In genomic region chr2:61536723-61537581, GRCh38 we compare ENCODE assay signal across 1 cellular context.
TF ChIP-seq lines count a peak whose summit lies in the region.

No MANE protein-coding gene starts in this region.

TF ChIP-seq in HepG2, 621 proteins besides CTCF, POLR2A, EP300 and RAD21 (continued from another document and continues in another):
- TF ChIP-seq ZNF274 (CRISPR knock-in tag; IDR thresholded peaks at IDR 0.05), result no peak; the same call in 1 of the 2 replicates
- peak; percentile 40; the same call in 1 of the 2 replicates for TF ChIP-seq ZNF430 (CRISPR knock-in tag; IDR thresholded peaks at IDR 0.05)
- TF ChIP-seq MIXL1 (CRISPR knock-in tag; IDR thresholded peaks at IDR 0.05), result peak; percentile 9; the same call in 1 of the 2 replicates
- 0 out of 2 replicates have a peak, but pooled peaks have one; percentile 24 for TF ChIP-seq ZKSCAN8 (CRISPR knock-in tag; IDR thresholded peaks at IDR 0.05; ENCODE audit: borderline replicate concordance)
- TF ChIP-seq ATF6 (CRISPR knock-in tag; conservative IDR thresholded peaks at IDR 0.05), result no peak; the same call in 1 of the 2 replicates
- TF ChIP-seq REST (IDR thresholded peaks at IDR 0.05; ENCODE audit: borderline replicate concordance in 1 of 2, low read depth in 1 of 2, low read length in 2 of 2), result peak in 1 of 2 experiments; percentile 60; a peak in 1 of 4 replicates
- no peak for TF ChIP-seq TRIM24 (CRISPR knock-in tag; IDR thresholded peaks at IDR 0.05)
- no peak for TF ChIP-seq THAP7 (CRISPR knock-in tag; IDR thresholded peaks at IDR 0.05)
- no peak for TF ChIP-seq CHCHD3 (CRISPR knock-in tag; IDR thresholded peaks at IDR 0.05)
- no peak for TF ChIP-seq SAFB2 (CRISPR knock-in tag; IDR thresholded peaks at IDR 0.05; ENCODE audit: borderline replicate concordance, low read depth)
- TF ChIP-seq ZNF205 (CRISPR knock-in tag; IDR thresholded peaks at IDR 0.05), result 0 out of 2 replicates have a peak, but pooled peaks have one; percentile 46
- no peak for TF ChIP-seq ZNF264 (CRISPR knock-in tag; IDR thresholded peaks at IDR 0.05)
- no peak for TF ChIP-seq NPAS2 (CRISPR knock-in tag; IDR thresholded peaks at IDR 0.05; ENCODE audit: borderline replicate concordance)
- TF ChIP-seq NFE2 (CRISPR knock-in tag; IDR thresholded peaks at IDR 0.05), result no peak
- no peak for TF ChIP-seq ZMYM2 (CRISPR knock-in tag; IDR thresholded peaks at IDR 0.05)
- TF ChIP-seq ELK4 (CRISPR knock-in tag; IDR thresholded peaks at IDR 0.05; ENCODE audit: borderline replicate concordance), result no peak
- no peak for TF ChIP-seq HNRNPK (IDR thresholded peaks at IDR 0.05; ENCODE audit: low read depth, low read length, poor library complexity, severe bottlenecking)
- TF ChIP-seq NAIF1 (CRISPR knock-in tag; IDR thresholded peaks at IDR 0.05; ENCODE audit: borderline replicate concordance), result no peak; the same call in 1 of the 2 replicates
- TF ChIP-seq ATRX (CRISPR knock-in tag; IDR thresholded peaks at IDR 0.05; ENCODE audit: borderline replicate concordance), result no peak
- no peak for TF ChIP-seq IKZF4 (CRISPR knock-in tag; IDR thresholded peaks at IDR 0.05; ENCODE audit: borderline replicate concordance, low read depth, not compliant biosample characterization)
- TF ChIP-seq RXRA (CRISPR knock-in tag; IDR thresholded peaks at IDR 0.05), result peak; percentile 77; the same call in 1 of the 2 replicates
- TF ChIP-seq NFE2L2 (IDR thresholded peaks at IDR 0.05; ENCODE audit: low read length), result no peak
- no peak; the same call in 1 of the 2 replicates for TF ChIP-seq NR2C2 (CRISPR knock-in tag; IDR thresholded peaks at IDR 0.05; ENCODE audit: borderline replicate concordance)
- no peak for TF ChIP-seq KDM2A (CRISPR knock-in tag; IDR thresholded peaks at IDR 0.05; ENCODE audit: borderline replicate concordance, low read depth)
- TF ChIP-seq ISL2 (CRISPR knock-in tag; IDR thresholded peaks at IDR 0.05), result no peak
- TF ChIP-seq ELF1 (CRISPR knock-in tag; IDR thresholded peaks at IDR 0.05), result peak; percentile 41; the same call in 1 of the 2 replicates
- peak; percentile 65; the same call in 1 of the 2 replicates for TF ChIP-seq ZFP91 (CRISPR knock-in tag; IDR thresholded peaks at IDR 0.05; ENCODE audit: borderline replicate concordance)
- 0 out of 2 replicates have a peak, but pooled peaks have one; percentile 12 for TF ChIP-seq ZNF138 (CRISPR knock-in tag; IDR thresholded peaks at IDR 0.05; ENCODE audit: low read depth)
- TF ChIP-seq ARID3A (IDR thresholded peaks at IDR 0.05; ENCODE audit: low read depth, low read length), result no peak
- TF ChIP-seq RBFOX2 (IDR thresholded peaks at IDR 0.05; ENCODE audit: low read depth, low read length), result no peak
- TF ChIP-seq HOXA5 (CRISPR knock-in tag; IDR thresholded peaks at IDR 0.05), result 0 out of 2 replicates have a peak, but pooled peaks have one; percentile 19
- peak; percentile 54; the same call in 1 of the 2 replicates for TF ChIP-seq ZNF749 (CRISPR knock-in tag; IDR thresholded peaks at IDR 0.05; ENCODE audit: borderline replicate concordance)
- TF ChIP-seq RBAK (CRISPR knock-in tag; IDR thresholded peaks at IDR 0.05), result no peak
- no peak for TF ChIP-seq ETV6 (CRISPR knock-in tag; conservative IDR thresholded peaks at IDR 0.05)
- TF ChIP-seq ZNF558 (CRISPR knock-in tag; IDR thresholded peaks at IDR 0.05; ENCODE audit: borderline replicate concordance), result no peak
- no peak; the same call in 1 of the 2 replicates for TF ChIP-seq POLR2AphosphoS2 (IDR thresholded peaks at IDR 0.05; ENCODE audit: low read depth, low read length)
- peak; percentile 43 for TF ChIP-seq ZNF883 (CRISPR knock-in tag; IDR thresholded peaks at IDR 0.05; ENCODE audit: not compliant biosample characterization)
- TF ChIP-seq SCMH1 (CRISPR knock-in tag; IDR thresholded peaks at IDR 0.05; ENCODE audit: borderline replicate concordance), result no peak
- peak; percentile 81; the same call in 1 of the 2 replicates for TF ChIP-seq ARNT2 (CRISPR knock-in tag; IDR thresholded peaks at IDR 0.05; ENCODE audit: low read depth)
- TF ChIP-seq NR1H2 (CRISPR knock-in tag; IDR thresholded peaks at IDR 0.05; ENCODE audit: borderline replicate concordance, low read depth), result no peak
- no peak for TF ChIP-seq PREB (CRISPR knock-in tag; IDR thresholded peaks at IDR 0.05)
- no peak for TF ChIP-seq ATF4 (CRISPR knock-in tag; IDR thresholded peaks at IDR 0.05)
- TF ChIP-seq SOX6 (IDR thresholded peaks at IDR 0.05), result no peak
- TF ChIP-seq SOX6 (CRISPR knock-in tag; IDR thresholded peaks at IDR 0.05), result peak; percentile 43; the same call in 1 of the 2 replicates
- TF ChIP-seq HDAC2 (CRISPR knock-in tag; IDR thresholded peaks at IDR 0.05), result peak; percentile 73; the same call in 1 of the 2 replicates
- TF ChIP-seq HOXA3 (CRISPR knock-in tag; IDR thresholded peaks at IDR 0.05), result peak; percentile 64; the same call in 1 of the 2 replicates
- no peak for TF ChIP-seq ZMAT3 (CRISPR knock-in tag; conservative IDR thresholded peaks at IDR 0.05)
- no peak for TF ChIP-seq RNF2 (conservative IDR thresholded peaks at IDR 0.05; ENCODE audit: low read depth)
- TF ChIP-seq MBNL3 (CRISPR knock-in tag; conservative IDR thresholded peaks at IDR 0.05), result no peak
- TF ChIP-seq ZNF552 (CRISPR knock-in tag; IDR thresholded peaks at IDR 0.05; ENCODE audit: borderline replicate concordance), result no peak
- TF ChIP-seq POLR2G (IDR thresholded peaks at IDR 0.05; ENCODE audit: low read depth, low read length), result peak; percentile 76
- TF ChIP-seq FOXK1 (CRISPR knock-in tag; IDR thresholded peaks at IDR 0.05; ENCODE audit: borderline replicate concordance, low read depth), result 0 out of 2 replicates have a peak, but pooled peaks have one; percentile 58
- no peak for TF ChIP-seq GZF1 (CRISPR knock-in tag; IDR thresholded peaks at IDR 0.05)
- TF ChIP-seq NCOR1 (IDR thresholded peaks at IDR 0.05; ENCODE audit: borderline replicate concordance, low read length), result no peak
- TF ChIP-seq RFX1 (IDR thresholded peaks at IDR 0.05), result no peak
- no peak for TF ChIP-seq HOMEZ (CRISPR knock-in tag; IDR thresholded peaks at IDR 0.05; ENCODE audit: low read depth)
